In the genomic region with DNA sequence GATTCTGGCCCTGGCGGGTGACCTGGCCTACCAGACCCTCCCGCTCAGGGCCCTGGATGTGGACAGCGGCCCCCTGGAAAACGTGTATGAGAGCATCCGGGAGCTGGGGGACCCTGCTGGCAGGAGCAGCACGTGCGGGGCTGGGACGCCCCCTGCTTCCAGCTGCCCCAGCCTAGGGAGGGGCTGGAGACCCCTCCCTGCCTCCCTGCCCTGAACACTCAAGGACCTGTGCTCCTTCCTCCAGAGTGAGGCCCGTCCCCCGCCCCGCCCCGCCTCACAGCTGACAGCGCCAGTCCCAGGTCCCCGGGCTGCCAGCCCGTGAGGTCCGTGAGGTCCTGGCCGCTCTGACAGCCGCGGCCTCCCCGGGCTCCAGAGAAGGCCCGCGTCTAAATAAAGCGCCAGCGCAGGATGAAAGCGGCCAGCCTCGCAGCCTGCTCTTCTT, we compare ENCODE assay signal across 8 cellular contexts. TPM values are rescaled to one million over a fixed set of nuclear protein-coding genes. Genes with fewer than 3 reads are reported as not detected.
DNase-seq lines count a peak whose midpoint lies in the region; ATAC-seq and TF ChIP-seq lines count a peak whose summit lies in the region.

No MANE protein-coding gene starts in this region.

- H3F3A ChIP-seq in SU-DHL-6 (ENCODE audit: insufficient read depth) = peaks cover 24% of the 10 kb centered on the region

- DNase-seq in GM12865 (ENCODE audit: low read depth) = peak; percentile 48
- DNase-seq in effector CD8-positive, alpha-beta T cell (lab: John Stamatoyannopoulos, UW) = peak; percentile 35
- peak; percentile 51 for DNase-seq in mucosa of gallbladder (ENCODE audit: low spot score)
- no peak for DNase-seq in posterior vena cava (ENCODE audit: low spot score)
- no peak for DNase-seq in Kasumi-1 (lab: John Stamatoyannopoulos, UW)

- peak overlapping the region; percentile 69 for H3K4me3 ChIP-seq in GM12865 (ENCODE audit: low read depth, low read length)
- H3K4me3 ChIP-seq in SU-DHL-6 (ENCODE audit: insufficient read depth, low read length, poor library complexity, severe bottlenecking) = peak overlapping the region; percentile 55

- intact Hi-C loops in posterior vena cava (cut with DNase I) = no loop called here

- ATAC-seq in GM21737 (IDR thresholded peaks at IDR 0.05; ENCODE audit: unreplicated experiment) = no peak
- no peak for ATAC-seq in HG03520 (IDR thresholded peaks at IDR 0.05; ENCODE audit: unreplicated experiment)

- H3K79me2 ChIP-seq in SU-DHL-6 (ENCODE audit: insufficient read depth, low read length) = no peaks in the 10 kb centered on the region

- peak overlapping the region; percentile 89 for H3K4me2 ChIP-seq in SU-DHL-6 (ENCODE audit: low read depth, low read length, poor library complexity, severe bottlenecking)

- no peaks in the 10 kb centered on the region for H4K20me1 ChIP-seq in SU-DHL-6 (ENCODE audit: low read depth, low read length)

- peak overlapping the region; percentile 77 for H3K9ac ChIP-seq in SU-DHL-6 (ENCODE audit: low read length)

- no peaks in the 10 kb centered on the region for H3K27me3 ChIP-seq in SU-DHL-6 (ENCODE audit: low read length)

- no peaks in the 10 kb centered on the region for H3K9me3 ChIP-seq in SU-DHL-6 (ENCODE audit: insufficient read depth, low read length)

- no peak for TF ChIP-seq CTCF in GM12865 (IDR thresholded peaks at IDR 0.05; ENCODE audit: insufficient read depth, low read depth, low read length, missing control alignments)
- TF ChIP-seq CTCF in SU-DHL-6 (IDR thresholded peaks at IDR 0.05; ENCODE audit: insufficient read depth, low read length, poor library complexity, severe bottlenecking) = no peak

- H3K9me2 ChIP-seq in SU-DHL-6 (replicated peaks; ENCODE audit: insufficient read depth, low read length) = no peaks in the 10 kb centered on the region

- peak overlapping the region; percentile 87 for H3K27ac ChIP-seq in SU-DHL-6 (ENCODE audit: low read depth, low read length)

- H2AFZ ChIP-seq in SU-DHL-6 (ENCODE audit: low read depth, low read length, severe bottlenecking) = no peak overlapping the region

- no peaks in the 10 kb centered on the region for H3K36me3 ChIP-seq in SU-DHL-6 (ENCODE audit: low read length)

RNA-seq across cellular contexts. Expression of a gene that starts 0.9 kb away (rescaled TPM):
- 93.6 TPM for total RNA-seq in mucosa of gallbladder
- 100 to 1,000 TPM in 1 of 2 donors, 10 to 100 TPM in 1; 54.0 to 112 TPM for total RNA-seq in posterior vena cava

RNA-seq across cellular contexts. Expression of a gene that starts 2.2 kb away (rescaled TPM):
- total RNA-seq in mucosa of gallbladder (14.8 TPM), posterior vena cava (1 to 10 TPM; 4.2 to 4.9 TPM)

RNA-seq across cellular contexts. Expression of a gene that starts 30.9 kb away (rescaled TPM):
- total RNA-seq in mucosa of gallbladder (34.7 TPM), posterior vena cava (10 to 100 TPM; 15.1 to 15.2 TPM)

RNA-seq across cellular contexts. Expression of a gene that starts 30.9 kb away (rescaled TPM):
- 52.2 TPM for total RNA-seq in mucosa of gallbladder
- 10 to 100 TPM; 35.7 to 38.1 TPM for total RNA-seq in posterior vena cava

RNA-seq across cellular contexts. Expression of a gene that starts 42.3 kb away (rescaled TPM):
- total RNA-seq in mucosa of gallbladder = 3.2 TPM
- 1 to 10 TPM; 5.4 to 7.0 TPM for total RNA-seq in posterior vena cava

Comparison
In these comparisons a context has a peak if more than half of its experiments do, and no peak if none do; other contexts are left out.
1. DNase-seq: peak in GM12865 (single experiment), effector CD8-positive, alpha-beta T cell (single experiment) and mucosa of gallbladder (single experiment); none in posterior vena cava (single experiment) and Kasumi-1 (0 of 2).